ENCODE assay signal across 8 cellular contexts in the genomic region with DNA sequence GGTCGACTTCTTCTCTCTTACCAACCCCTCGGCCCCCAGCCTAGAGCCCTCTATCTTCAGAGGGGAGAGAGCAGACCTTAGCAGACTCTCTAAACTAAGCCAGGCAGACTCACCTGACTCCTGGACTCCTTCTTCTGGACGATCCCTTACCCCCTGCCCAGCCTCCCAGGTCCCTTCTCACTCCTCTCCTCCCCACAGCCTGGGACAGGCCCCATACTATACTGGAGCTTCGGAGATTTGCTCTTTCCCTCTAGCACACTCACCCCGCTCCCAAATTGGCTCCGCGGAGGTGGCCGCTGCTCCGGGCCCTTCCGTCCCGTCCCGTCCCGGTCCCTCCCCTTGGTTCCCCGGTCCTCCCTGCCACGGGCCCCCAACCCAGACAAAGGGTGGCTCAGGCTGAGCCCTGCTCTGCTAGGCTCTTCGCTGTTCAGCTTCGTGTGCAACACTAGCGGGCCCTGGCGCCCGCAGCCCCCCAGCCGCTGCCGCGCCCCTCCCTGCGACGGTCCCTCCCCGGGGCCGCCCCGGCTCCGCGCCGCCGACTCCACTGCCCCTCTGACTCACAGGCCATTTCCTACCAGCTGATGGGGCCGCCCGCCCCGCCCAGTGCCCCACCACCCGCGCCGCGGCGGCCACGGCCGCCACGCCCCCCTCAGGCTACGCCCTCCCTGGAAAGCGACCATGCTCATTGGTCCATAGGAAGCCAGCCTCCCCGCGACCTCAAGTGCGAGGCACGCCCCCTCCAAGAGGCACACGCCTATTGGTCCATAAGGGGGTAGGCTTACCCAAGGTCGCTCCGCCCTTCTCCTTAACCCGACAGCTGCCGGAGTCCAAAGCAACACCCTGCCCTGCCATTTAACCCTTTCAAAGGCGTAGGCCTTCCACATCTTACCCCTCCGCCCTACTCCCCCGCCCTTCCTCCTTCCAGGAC. TPM values are rescaled to one million over a fixed set of nuclear protein-coding genes. Genes with fewer than 3 reads are reported as not detected.
DNase-seq lines count a peak whose midpoint lies in the region; ATAC-seq and TF ChIP-seq lines count a peak whose summit lies in the region.

No MANE protein-coding gene starts in this region.

- DNase-seq in C1 segment of cervical spinal cord (lab: John Stamatoyannopoulos, UW) (peak; percentile 58 to 99 (median 96)), NCI-H774 (lab: John Stamatoyannopoulos, UW) (peak; percentile 96), right lobe of liver (peak; percentile 98 to 99 (median 99))
- DNase-seq in activated CD4-positive, alpha-beta memory T cell treated with anti-CD3 and anti-CD28 coated beads for 36 hours: peak; percentile 98
- peak; percentile 97 for DNase-seq in stimulated activated CD4-positive, alpha-beta T cell treated with anti-CD3 and anti-CD28 coated beads, Interleukin-4, amount 100 ng/mL, for 24 hours

- no peaks in the 10 kb centered on the region for H3K36me3 Mint-ChIP-seq in activated CD4-positive, alpha-beta memory T cell treated with anti-CD3 and anti-CD28 coated beads for 36 hours

- 4% methylated on average over 22 of the region's 57 CpGs for WGBS in right lobe of liver (ENCODE audit: insufficient coverage, low coverage, low lambda C conversion rate, missing lambda C conversion rate)

- H3K36me3 ChIP-seq in duodenal mucosa (ENCODE audit: control insufficient read depth in 1 of 2, insufficient read depth in 2 of 2, low read length in 2 of 2): peaks cover 13 to 24% of the 10 kb centered on the region in 2 donors
- H3K36me3 ChIP-seq in right lobe of liver: peaks cover 0 to 21% (median 4%) of the 10 kb centered on the region in 4 donors

- H3K4me3 ChIP-seq in duodenal mucosa (ENCODE audit: low read depth in 1 of 2, low read length in 2 of 2) (peak overlapping the region; percentile 79 to 89), right lobe of liver (peak overlapping the region; percentile 70 to 95 (median 83))

- no peaks in the 10 kb centered on the region for H3K27me3 Mint-ChIP-seq in activated CD4-positive, alpha-beta memory T cell treated with anti-CD3 and anti-CD28 coated beads for 36 hours

- TF ChIP-seq POLR2A in right lobe of liver (IDR thresholded peaks at IDR 0.05): peak; percentile 69

- intact Hi-C loops in activated CD4-positive, alpha-beta memory T cell treated with anti-CD3 and anti-CD28 coated beads for 36 hours (cut with micrococcal nuclease): loop anchor here (1.0 to 5.0 kb wide), 8 partner anchors 8 to 706 kb away; partner anchors contain the start of genes CREB3, DNAJB5, HINT2 and PIGO
- intact Hi-C loops in right lobe of liver (cut with DNase I): loop anchor here in 1 of 2 donors (10.0 kb wide), 1 partner anchor 154 kb away; no protein-coding TSS in a partner anchor

- POLR2A ChIA-PET in activated CD4-positive, alpha-beta memory T cell treated with anti-CD3 and anti-CD28 coated beads for 36 hours (lab: Charles Lee): interaction anchor here (0.6 to 6.6 kb wide), 6 partner anchors 8 to 39 kb away, joined by 4 to 37 read pairs (median 8); partner anchors contain the start of genes FANCG, PIGO, STOML2 and VCP

- H3K9me3 ChIP-seq in duodenal mucosa (ENCODE audit: control insufficient read depth in 1 of 2, low read length in 2 of 2) (no peaks in the 10 kb centered on the region), right lobe of liver (no peaks in the 10 kb centered on the region)

- H3K9me3 Mint-ChIP-seq in activated CD4-positive, alpha-beta memory T cell treated with anti-CD3 and anti-CD28 coated beads for 36 hours: no peaks in the 10 kb centered on the region

- peak overlapping the region; percentile 75 for H3K4me3 Mint-ChIP-seq in activated CD4-positive, alpha-beta memory T cell treated with anti-CD3 and anti-CD28 coated beads for 36 hours

- CTCF ChIA-PET in activated CD4-positive, alpha-beta memory T cell treated with anti-CD3 and anti-CD28 coated beads for 36 hours (lab: Charles Lee): interaction anchor here (0.9 to 3.7 kb wide), 4 partner anchors 8 to 446 kb away, joined by 3 to 26 read pairs (median 4); partner anchors contain the start of genes PIGO and STOML2

- H3K4me1 ChIP-seq in duodenal mucosa (ENCODE audit: control insufficient read depth in 1 of 2, insufficient read depth in 2 of 2, low read length in 2 of 2) (peaks cover 42% of the 10 kb centered on the region in 2 donors), right lobe of liver (peaks cover 0 to 39% (median 13%) of the 10 kb centered on the region in 4 donors)

- ATAC-seq in GM19438 (IDR thresholded peaks at IDR 0.05; ENCODE audit: low read depth, unreplicated experiment) (peak; percentile 59), HG03571 (IDR thresholded peaks at IDR 0.05; ENCODE audit: unreplicated experiment) (peak; percentile 62), right lobe of liver (peak; percentile 64 to 78 (median 78))

- TF ChIP-seq CTCF in right lobe of liver (IDR thresholded peaks at IDR 0.05): no peak

- peaks cover 42% of the 10 kb centered on the region for H3K4me1 Mint-ChIP-seq in activated CD4-positive, alpha-beta memory T cell treated with anti-CD3 and anti-CD28 coated beads for 36 hours (ENCODE audit: low read depth)

- H3K27me3 ChIP-seq in duodenal mucosa (ENCODE audit: control insufficient read depth in 1 of 2, insufficient read depth in 2 of 2, low read length in 2 of 2) (no peaks in the 10 kb centered on the region), right lobe of liver (no peaks in the 10 kb centered on the region)

- H3K27ac ChIP-seq in duodenal mucosa (ENCODE audit: low read depth, low read length): peak overlapping the region; percentile 71
- H3K27ac ChIP-seq in right lobe of liver: peak overlapping the region; percentile 50 to 90 (median 62)

- H3K9ac ChIP-seq in duodenal mucosa (ENCODE audit: low read depth in 1 of 2, low read length in 2 of 2): peak overlapping the region; percentile 68 to 83

- H3K27ac Mint-ChIP-seq in activated CD4-positive, alpha-beta memory T cell treated with anti-CD3 and anti-CD28 coated beads for 36 hours: peak overlapping the region; percentile 81

RNA-seq across cellular contexts. Expression of gene ATOSB, which starts 4.4 kb away (rescaled TPM):
- 1 to 10 TPM; 9.1 to 9.6 TPM for total RNA-seq in activated CD4-positive, alpha-beta memory T cell treated with anti-CD3 and anti-CD28 coated beads for 36 hours
- 1 to 10 TPM; 3.7 to 6.9 (median 5.8) TPM for total RNA-seq in right lobe of liver

RNA-seq across cellular contexts. Expression of gene STOML2, which starts 8.3 kb away (rescaled TPM):
- 100 to 1,000 TPM; 162 TPM for total RNA-seq in activated CD4-positive, alpha-beta memory T cell treated with anti-CD3 and anti-CD28 coated beads for 36 hours
- 100 to 1,000 TPM in 1 of 6 experiments, 10 to 100 TPM in 5; 59.8 to 102 (median 69.3) TPM for total RNA-seq in right lobe of liver

RNA-seq across cellular contexts. Expression of gene PIGO, which starts 14.9 kb away (rescaled TPM):
- 10 to 100 TPM; 19.3 to 20.9 TPM for total RNA-seq in activated CD4-positive, alpha-beta memory T cell treated with anti-CD3 and anti-CD28 coated beads for 36 hours
- 10 to 100 TPM; 11.5 to 18.0 (median 15.6) TPM for total RNA-seq in right lobe of liver

RNA-seq across cellular contexts. Expression of gene FANCG, which starts 31.5 kb away (rescaled TPM):
- total RNA-seq in activated CD4-positive, alpha-beta memory T cell treated with anti-CD3 and anti-CD28 coated beads for 36 hours: 100 to 1,000 TPM; 103 to 107 TPM
- 1 to 10 TPM; 2.9 to 7.1 (median 4.2) TPM for total RNA-seq in right lobe of liver

RNA-seq across cellular contexts. Expression of gene VCP, which starts 38.8 kb away (rescaled TPM):
- 100 to 1,000 TPM; 283 to 292 TPM for total RNA-seq in activated CD4-positive, alpha-beta memory T cell treated with anti-CD3 and anti-CD28 coated beads for 36 hours
- total RNA-seq in right lobe of liver: 100 to 1,000 TPM; 108 to 159 (median 138) TPM

Comparison
In these comparisons a context has a peak if more than half of its experiments do, and no peak if none do; other contexts are left out.
1. Peak in every context shown above with its lines: DNase-seq, ATAC-seq, H3K4me3 ChIP-seq and H3K27ac ChIP-seq.